ENCODE assay signal across 21 cellular contexts in genomic region chr15:80194914-80195313, GRCh38. TPM values are rescaled to one million over a fixed set of nuclear protein-coding genes. Genes with fewer than 3 reads are reported as not detected.
DNase-seq lines count a peak whose midpoint lies in the region; ATAC-seq, FAIRE-seq and TF ChIP-seq lines count a peak whose summit lies in the region.
"Had no signal": no experiment of that assay in that cellular context is flagged by ENCODE, and none has a peak within 500 bp of the region (broad histone marks: within the 10 kb centered on the region; RNA-seq: fewer than 3 reads in every experiment).

No MANE protein-coding gene starts in this region.

- no peak for DNase-seq in right lobe of liver
- no peak for DNase-seq in HepG2 (ENCODE audit: low spot score)
- peak; percentile 4 for DNase-seq in endodermal cell
- no peak for DNase-seq in left lobe of liver (ENCODE audit: low spot score)
- no peak for DNase-seq in caudate nucleus (lab: John Stamatoyannopoulos, UW)
- DNase-seq in tibial artery, result no peak
- DNase-seq: C1 segment of cervical spinal cord; Calu3; CD4-positive, alpha-beta memory T cell; COR-L47; DMS79; EL; GDM1; H9 had no signal

- intact Hi-C loops in right lobe of liver (cut with DNase I), result no loop called here
- intact Hi-C loops in HepG2 (cut with micrococcal nuclease; ENCODE audit: unreplicated experiment), result no loop called here
- intact Hi-C loops in tibial artery (cut with DNase I; ENCODE audit: low total_unique reads), result no loop called here

- H3K9me3 ChIP-seq in right lobe of liver, result no peaks in the 10 kb centered on the region
- no peaks in the 10 kb centered on the region for H3K9me3 ChIP-seq in HepG2 (ENCODE audit: low read length)
- H3K9me3 ChIP-seq in endodermal cell (ENCODE audit: control insufficient read depth, low read length), result no peaks in the 10 kb centered on the region
- H3K9me3 ChIP-seq in tibial artery, result no peaks in the 10 kb centered on the region

- TF ChIP-seq EP300 in HepG2 (IDR thresholded peaks at IDR 0.05; ENCODE audit: low read depth in 2 of 2, low read length in 2 of 2) (no peak), HepG2 (CRISPR knock-in tag; IDR thresholded peaks at IDR 0.05; ENCODE audit: borderline replicate concordance) (no peak)

- no peaks in the 10 kb centered on the region for H3K27me3 Mint-ChIP-seq in endodermal cell (ENCODE audit: insufficient read depth)

- BruUV-seq in HepG2 (replicated peaks; lab: Mats Ljungman, UMichigan), result no TSS peak

- no peaks in the 10 kb centered on the region for H3K36me3 Mint-ChIP-seq in endodermal cell (ENCODE audit: low read depth)
- H3K36me3 Mint-ChIP-seq: CD4-positive, alpha-beta memory T cell had no signal

- H3K36me3 ChIP-seq in right lobe of liver, result no peaks in the 10 kb centered on the region
- H3K36me3 ChIP-seq in HepG2 (replicated peaks in 1 of 2; ENCODE audit: control insufficient read depth in 1 of 2, insufficient read depth in 2 of 2, low read length in 2 of 2), result no peaks in the 10 kb centered on the region
- no peaks in the 10 kb centered on the region for H3K36me3 ChIP-seq in endodermal cell (ENCODE audit: control insufficient read depth, insufficient read depth, low read length)
- H3K36me3 ChIP-seq in tibial artery, result no peaks in the 10 kb centered on the region

- H3K4me1 ChIP-seq in right lobe of liver (no peaks in the 10 kb centered on the region), HepG2 (ENCODE audit: insufficient read depth, low read length) (peaks cover 31% of the 10 kb centered on the region), endodermal cell (ENCODE audit: control insufficient read depth, insufficient read depth, low read length) (peaks cover 3% of the 10 kb centered on the region), tibial artery (no peaks in the 10 kb centered on the region)

- H3K27me3 ChIP-seq in right lobe of liver, result no peaks in the 10 kb centered on the region
- no peaks in the 10 kb centered on the region for H3K27me3 ChIP-seq in HepG2 (ENCODE audit: control insufficient read depth in 1 of 2, insufficient read depth in 2 of 2, low read length in 2 of 2)
- no peaks in the 10 kb centered on the region for H3K27me3 ChIP-seq in endodermal cell (ENCODE audit: control insufficient read depth, insufficient read depth, low read length, poor library complexity, severe bottlenecking)
- no peaks in the 10 kb centered on the region for H3K27me3 ChIP-seq in tibial artery

- FAIRE-seq in HepG2 (lab: Jason Lieb, UNC), result no peak
- FAIRE-seq: GM12878, GM18507 had no signal

- ATAC-seq in right lobe of liver (peak; percentile 28 to 91 (median 42)), HepG2 (no peak), left lobe of liver (peak; percentile 39)
- ATAC-seq: GM12878, GM23338, HCT116 had no signal

- H3K27ac ChIP-seq in right lobe of liver (no peak overlapping the region), HepG2 (ENCODE audit: extremely low read length, insufficient read depth, low read length) (no peak overlapping the region), endodermal cell (ENCODE audit: low read depth, low read length) (no peak overlapping the region), caudate nucleus (ENCODE audit: low read depth, low read length) (no peak overlapping the region), tibial artery (no peak overlapping the region)

- CTCF ChIA-PET in HepG2 (lab: Yijun Ruan, JAX; ENCODE audit: low intra/inter-chr PET ratio, low total read pairs), result no interaction called here

- H3K4me3 Mint-ChIP-seq in endodermal cell, result no peak overlapping the region
- H3K4me3 Mint-ChIP-seq: CD4-positive, alpha-beta memory T cell; GM23338; H9 had no signal

- no peak overlapping the region for H3K4me2 ChIP-seq in HepG2 (ENCODE audit: low read depth, low read length)
- H3K4me2 ChIP-seq: GM23338 had no signal

- no peak overlapping the region for H3K27ac Mint-ChIP-seq in endodermal cell
- H3K27ac Mint-ChIP-seq: CD4-positive, alpha-beta memory T cell; GM23338; H9 had no signal

- H3K9ac ChIP-seq in HepG2 (ENCODE audit: insufficient read depth, low read depth, low read length) (no peak overlapping the region), endodermal cell (ENCODE audit: extremely low read depth, low read length, poor library complexity, severe bottlenecking) (no peak overlapping the region)

- H3K4me3 ChIP-seq in right lobe of liver (no peak overlapping the region), HepG2 (replicated peaks in 1 of 3; ENCODE audit: insufficient read depth in 1 of 3, low read depth in 2 of 3, low read length in 3 of 3) (no peak overlapping the region), endodermal cell (ENCODE audit: low read length) (no peak overlapping the region), tibial artery (no peak overlapping the region)
- H3K4me3 ChIP-seq: GM12878, GM23338 had no signal

- no peak for TF ChIP-seq CTCF in right lobe of liver (IDR thresholded peaks at IDR 0.05)
- no peak for TF ChIP-seq CTCF in HepG2 (CRISPR knock-in tag; IDR thresholded peaks at IDR 0.05)
- TF ChIP-seq CTCF in endodermal cell (conservative IDR thresholded peaks at IDR 0.05), result no peak
- TF ChIP-seq CTCF in tibial artery (IDR thresholded peaks at IDR 0.05), result no peak

- no peak overlapping the region for H2AFZ ChIP-seq in HepG2 (ENCODE audit: low read length)
- H2AFZ ChIP-seq: GM23338 had no signal

- H3K79me2 ChIP-seq in HepG2 (ENCODE audit: insufficient read depth, low read length), result no peaks in the 10 kb centered on the region

- no peak for TF ChIP-seq RAD21 in HepG2 (CRISPR knock-in tag; IDR thresholded peaks at IDR 0.05)

- TF ChIP-seq POLR2A in right lobe of liver (IDR thresholded peaks at IDR 0.05) (no peak), HepG2 (IDR thresholded peaks at IDR 0.05; ENCODE audit: insufficient read depth in 1 of 2, low read depth in 2 of 2, low read length in 2 of 2) (no peak)

- POLR2A ChIA-PET in HepG2 (lab: Yijun Ruan, JAX), result no interaction called here

- WGBS in right lobe of liver (ENCODE audit: insufficient coverage, low coverage, low lambda C conversion rate, missing lambda C conversion rate), result 22% methylated on average over 1 of the region's 1 CpG
- 70% methylated on average over 1 of the region's 1 CpG for WGBS in HepG2 (ENCODE audit: low lambda C conversion rate)
- WGBS in endodermal cell (ENCODE audit: insufficient coverage in 1 of 2, insufficient read length in 1 of 2), 2 experiments, result 92% methylated on average over 1 of the region's 1 CpG; no CpG with 5 or more reads in 1 of the 2 experiments

- H3K9me3 Mint-ChIP-seq in endodermal cell, result no peaks in the 10 kb centered on the region
- H3K9me3 Mint-ChIP-seq: GM23338, H9 had no signal

- H3K4me1 Mint-ChIP-seq in endodermal cell, result peaks cover 19% of the 10 kb centered on the region
- H3K4me1 Mint-ChIP-seq: CD4-positive, alpha-beta memory T cell had no signal

- in situ Hi-C loops in HepG2 (cut with HindIII; ENCODE audit: extremely low pct_ligation_motif_present, low pct_unique_long_range_greater_than_20kb), result no loop called here

- no peaks in the 10 kb centered on the region for H4K20me1 ChIP-seq in HepG2 (ENCODE audit: insufficient read depth, low read length)

RNA-seq across cellular contexts. Expression of gene FAH, which starts 42.1 kb away (rescaled TPM):
- total RNA-seq in right lobe of liver, result 100 to 1,000 TPM; 164 to 250 (median 219) TPM
- total RNA-seq in HepG2 (2016; rRNA removed; fragmentation: Illumina TruSeq; extraction: Trizol), result 75.0 and 94.1 TPM in 2 replicates
- 27.3 and 29.8 TPM in 2 replicates for total RNA-seq in HepG2 (2016; cell fraction: cytosol; rRNA removed; fragmentation: Illumina TruSeq; extraction: Trizol; ENCODE audit: low read depth)
- total RNA-seq in HepG2 (2016; cell fraction: insoluble cytoplasmic fraction; rRNA removed; fragmentation: Illumina TruSeq; extraction: Trizol), result 73.4 and 102 TPM in 2 replicates
- 34.1 and 35.6 TPM in 2 replicates for total RNA-seq in HepG2 (2016; cell fraction: membrane; rRNA removed; fragmentation: Illumina TruSeq; extraction: Trizol)
- 43.8 and 46.1 TPM in 2 replicates for total RNA-seq in HepG2 (2016; cell fraction: nucleus; rRNA removed; fragmentation: Illumina TruSeq; extraction: Trizol)
- 36.6 and 52.3 TPM in 2 replicates for polyA plus RNA-seq in HepG2 (2011; rRNA removed)
- polyA plus RNA-seq in HepG2 (2011; cell fraction: cytosol; rRNA removed), result 38.0 and 43.2 TPM in 2 replicates
- polyA plus RNA-seq in HepG2 (2011; cell fraction: nucleus; rRNA removed), result 56.1 and 84.1 TPM in 2 replicates
- 47.4 and 51.9 TPM in 2 replicates for polyA plus RNA-seq in HepG2 (2012)
- polyA plus RNA-seq in HepG2 (2016; cell fraction: cytosol; fragmentation: Illumina TruSeq; extraction: Trizol; ENCODE audit: low read depth), result 29.3 and 29.7 TPM in 2 replicates
- 90.8 and 98.1 TPM in 2 replicates for polyA plus RNA-seq in HepG2 (2016; cell fraction: insoluble cytoplasmic fraction; fragmentation: Illumina TruSeq; extraction: Trizol; ENCODE audit: low read depth)
- polyA plus RNA-seq in HepG2 (2016; cell fraction: membrane; fragmentation: Illumina TruSeq; extraction: Trizol; ENCODE audit: low read depth), result 27.0 and 31.7 TPM in 2 replicates
- 51.2 and 62.5 TPM in 2 replicates for polyA plus RNA-seq in HepG2 (2016; cell fraction: nucleus; fragmentation: Illumina TruSeq; extraction: Trizol; ENCODE audit: insufficient read depth, low read depth)
- polyA minus RNA-seq in HepG2 (2011; rRNA and poly(A)+ RNA removed; ENCODE audit: low replicate concordance), result 32.6 and 139 TPM in 2 replicates
- polyA minus RNA-seq in HepG2 (2011; cell fraction: cytosol; rRNA and poly(A)+ RNA removed), result 38.0 and 39.1 TPM in 2 replicates
- polyA minus RNA-seq in HepG2 (2011; cell fraction: nucleus; rRNA and poly(A)+ RNA removed), result 33.9 and 43.5 TPM in 2 replicates
- 10 to 100 TPM; 11.9 to 14.2 TPM for total RNA-seq in endodermal cell
- 19.5 TPM for polyA plus RNA-seq in endodermal cell (2013, experiment 1 of 2)
- 15.9 TPM for polyA plus RNA-seq in endodermal cell (2013, experiment 2 of 2)
- 215 TPM for total RNA-seq in left lobe of liver

RNA-seq across cellular contexts. Expression of gene CTXND1, which starts 57.1 kb away (rescaled TPM):
- total RNA-seq in right lobe of liver, result 10 to 100 TPM in 1 of 6 experiments, 1 to 10 TPM in 5; 2.7 to 10.1 (median 4.5) TPM
- 2.1 and 2.5 TPM in 2 replicates for total RNA-seq in HepG2 (2016; rRNA removed; fragmentation: Illumina TruSeq; extraction: Trizol)
- total RNA-seq in HepG2 (2016; cell fraction: cytosol; rRNA removed; fragmentation: Illumina TruSeq; extraction: Trizol; ENCODE audit: low read depth), result 4.1 TPM in 2 replicates
- total RNA-seq in HepG2 (2016; cell fraction: insoluble cytoplasmic fraction; rRNA removed; fragmentation: Illumina TruSeq; extraction: Trizol), result 1.9 and 2.3 TPM in 2 replicates
- 6.4 TPM in 2 replicates for total RNA-seq in HepG2 (2016; cell fraction: membrane; rRNA removed; fragmentation: Illumina TruSeq; extraction: Trizol)
- total RNA-seq in HepG2 (2016; cell fraction: nucleus; rRNA removed; fragmentation: Illumina TruSeq; extraction: Trizol), result 1.4 and 1.7 TPM in 2 replicates
- 0.91 and 1.2 TPM in 2 replicates for polyA plus RNA-seq in HepG2 (2011; rRNA removed)
- polyA plus RNA-seq in HepG2 (2011; cell fraction: cytosol; rRNA removed), result 0.81 and 1.0 TPM in 2 replicates
- polyA plus RNA-seq in HepG2 (2011; cell fraction: nucleus; rRNA removed), result 0.52 and 0.61 TPM in 2 replicates
- polyA plus RNA-seq in HepG2 (2012), result 0.36 and 0.52 TPM in 2 replicates
- 5.6 and 6.2 TPM in 2 replicates for polyA plus RNA-seq in HepG2 (2016; cell fraction: cytosol; fragmentation: Illumina TruSeq; extraction: Trizol; ENCODE audit: low read depth)
- polyA plus RNA-seq in HepG2 (2016; cell fraction: insoluble cytoplasmic fraction; fragmentation: Illumina TruSeq; extraction: Trizol; ENCODE audit: low read depth), result 3.3 and 4.1 TPM in 2 replicates
- 8.7 and 9.1 TPM in 2 replicates for polyA plus RNA-seq in HepG2 (2016; cell fraction: membrane; fragmentation: Illumina TruSeq; extraction: Trizol; ENCODE audit: low read depth)
- polyA plus RNA-seq in HepG2 (2016; cell fraction: nucleus; fragmentation: Illumina TruSeq; extraction: Trizol; ENCODE audit: insufficient read depth, low read depth), result 3.4 and 3.5 TPM in 2 replicates
- 1.6 TPM in 1 of 2 replicates, not detected in the other for polyA minus RNA-seq in HepG2 (2011; rRNA and poly(A)+ RNA removed; ENCODE audit: low replicate concordance)
- 0.79 and 1.1 TPM in 2 replicates for polyA minus RNA-seq in HepG2 (2011; cell fraction: cytosol; rRNA and poly(A)+ RNA removed)
- polyA minus RNA-seq in HepG2 (2011; cell fraction: nucleus; rRNA and poly(A)+ RNA removed), result 0.75 and 1.2 TPM in 2 replicates
- under 1 TPM in 1 of 2 donors, not detected in 1; 0.04 TPM for total RNA-seq in endodermal cell
- polyA plus RNA-seq in endodermal cell (2013, experiment 1 of 2), result 0.57 TPM
- 0.62 TPM for polyA plus RNA-seq in endodermal cell (2013, experiment 2 of 2)
- 4.5 TPM for total RNA-seq in left lobe of liver
- total RNA-seq: A172; A673; Calu3; CD4-positive, alpha-beta memory T cell; GM12878; GM23338; H9 had no signal
- polyA plus RNA-seq: BJ; CD4-positive, alpha-beta memory T cell had no signal
